In the genomic region with DNA sequence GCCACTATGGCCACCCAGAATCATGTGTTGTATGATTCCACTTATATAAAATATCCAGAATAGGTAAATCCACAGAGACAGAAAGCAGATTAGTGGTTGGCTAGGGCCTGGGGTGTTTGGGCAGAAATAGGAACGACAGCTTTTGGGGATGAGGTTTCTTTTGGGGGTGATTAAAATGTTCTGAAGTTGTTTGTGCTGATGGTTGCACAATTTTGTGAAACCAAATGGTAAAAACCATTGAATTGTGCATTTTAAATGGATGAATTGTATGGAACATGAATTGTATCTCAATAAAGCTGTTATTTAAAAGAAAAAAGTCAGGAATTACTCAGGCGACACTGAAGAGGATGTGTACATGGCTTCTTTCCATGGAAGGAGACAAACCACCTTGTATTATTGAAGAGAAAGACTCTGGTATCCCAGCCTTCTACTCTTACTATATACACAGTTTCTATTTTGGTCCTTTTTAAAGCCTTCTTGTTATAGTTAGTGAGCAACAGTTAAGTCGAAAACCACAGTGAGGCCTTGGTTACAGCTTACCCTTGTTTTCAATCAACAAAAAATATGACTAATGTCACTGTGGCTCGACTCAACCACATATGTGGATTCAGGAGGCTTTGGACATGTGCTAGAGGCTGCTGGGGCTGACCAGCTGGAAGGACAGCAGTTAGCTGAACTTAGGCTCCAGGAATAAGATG, we compare ENCODE assay signal across 8 cellular contexts. TPM values are rescaled to one million over a fixed set of nuclear protein-coding genes. Genes with fewer than 3 reads are reported as not detected.
A peak's percentile ranks its signal among the peaks of the same experiment; 100 is the strongest.
DNase-seq lines count a peak whose midpoint lies in the region; ATAC-seq and TF ChIP-seq lines count a peak whose summit lies in the region.

No MANE protein-coding gene starts in this region.

- peak; percentile 40 for DNase-seq in activated CD4-positive, alpha-beta T cell treated with anti-CD3 and anti-CD28 coated beads for 48 hours
- no peak for DNase-seq in activated CD4-positive, alpha-beta T cell treated with anti-CD3 and anti-CD28 coated beads, Interleukin-2, amount 50 U/mL, for 48 hours
- DNase-seq in NOMO-1 (lab: John Stamatoyannopoulos, UW; ENCODE audit: unreplicated experiment in 2 of 2) (peak; percentile 21 to 64), smooth muscle cell (lab: John Stamatoyannopoulos, UW; ENCODE audit: unreplicated experiment) (no peak), medulla oblongata (ENCODE audit: extremely low spot score) (no peak), NCI-H774 (lab: John Stamatoyannopoulos, UW) (no peak)

- H3K27me3 Mint-ChIP-seq in dendritic cell treated with granulocyte-macrophage colony-stimulating factor and Interleukin-4, amounts not matched to agents 40 ng/mL and 50 ng/mL, for 4 days = no peaks in the 10 kb centered on the region

- peak overlapping the region; percentile 73 for H3K9ac ChIP-seq in smooth muscle cell (ENCODE audit: low read depth)

- no peak for TF ChIP-seq CTCF in smooth muscle cell (IDR thresholded peaks at IDR 0.05; ENCODE audit: borderline replicate concordance, insufficient read depth, poor library complexity, severe bottlenecking)

- H3K27ac Mint-ChIP-seq in dendritic cell treated with granulocyte-macrophage colony-stimulating factor and Interleukin-4, amounts not matched to agents 40 ng/mL and 50 ng/mL, for 4 days = peak overlapping the region; percentile 87

- H3K4me2 ChIP-seq in smooth muscle cell = peak overlapping the region; percentile 49

- H3K27me3 ChIP-seq in smooth muscle cell (ENCODE audit: low read depth) = no peaks in the 10 kb centered on the region

- intact Hi-C loops in dendritic cell treated with granulocyte-macrophage colony-stimulating factor and Interleukin-4, amounts not matched to agents 40 ng/mL and 50 ng/mL, for 4 days (cut with micrococcal nuclease) = no loop called here

- H3K36me3 ChIP-seq in smooth muscle cell (ENCODE audit: low read depth) = no peaks in the 10 kb centered on the region

- ATAC-seq in HG02588 (IDR thresholded peaks at IDR 0.05; ENCODE audit: unreplicated experiment) = peak; percentile 83

- WGBS in smooth muscle cell (ENCODE audit: low lambda C conversion rate) = 35% methylated on average over 4 of the region's 4 CpGs

- H3K4me3 Mint-ChIP-seq in dendritic cell treated with granulocyte-macrophage colony-stimulating factor and Interleukin-4, amounts not matched to agents 40 ng/mL and 50 ng/mL, for 4 days = no peak overlapping the region

- peaks cover 61% of the 10 kb centered on the region for H3K4me1 Mint-ChIP-seq in dendritic cell treated with granulocyte-macrophage colony-stimulating factor and Interleukin-4, amounts not matched to agents 40 ng/mL and 50 ng/mL, for 4 days (ENCODE audit: low read depth)

- H3K36me3 Mint-ChIP-seq in dendritic cell treated with granulocyte-macrophage colony-stimulating factor and Interleukin-4, amounts not matched to agents 40 ng/mL and 50 ng/mL, for 4 days (ENCODE audit: low read depth) = peaks cover 36% of the 10 kb centered on the region

- H3F3A ChIP-seq in smooth muscle cell (ENCODE audit: low read depth) = no peaks in the 10 kb centered on the region

- H4K20me1 ChIP-seq in smooth muscle cell (ENCODE audit: low read depth) = no peaks in the 10 kb centered on the region

- H3K27ac ChIP-seq in smooth muscle cell (ENCODE audit: low read depth) = peak overlapping the region; percentile 87

- H3K4me1 ChIP-seq in smooth muscle cell (ENCODE audit: low read depth) = no peaks in the 10 kb centered on the region

- H3K9me3 ChIP-seq in smooth muscle cell (replicated peaks; ENCODE audit: low read depth) = no peaks in the 10 kb centered on the region

- H3K9me3 Mint-ChIP-seq in dendritic cell treated with granulocyte-macrophage colony-stimulating factor and Interleukin-4, amounts not matched to agents 40 ng/mL and 50 ng/mL, for 4 days = no peaks in the 10 kb centered on the region

- no peak overlapping the region for H2AFZ ChIP-seq in smooth muscle cell (ENCODE audit: low read depth)

- no peak overlapping the region for H3K4me3 ChIP-seq in smooth muscle cell

- H3K79me2 ChIP-seq in smooth muscle cell (ENCODE audit: low read depth) = no peaks in the 10 kb centered on the region

RNA-seq across cellular contexts. Expression of a gene that starts 57.1 kb away (rescaled TPM):
- total RNA-seq in smooth muscle cell = 64.4 and 77.3 TPM in 2 replicates
- polyA plus RNA-seq in smooth muscle cell = 88.1 and 106 TPM in 2 replicates

Comparison
In these comparisons a context has a peak if more than half of its experiments do, and no peak if none do; other contexts are left out.
1. DNase-seq: peak in activated CD4-positive, alpha-beta T cell treated with anti-CD3 and anti-CD28 coated beads for 48 hours (single experiment) and NOMO-1 (2 of 2); none in activated CD4-positive, alpha-beta T cell treated with anti-CD3 and anti-CD28 coated beads, Interleukin-2, amount 50 U/mL, for 48 hours (0 of 2), smooth muscle cell (single experiment), medulla oblongata (single experiment) and NCI-H774 (single experiment).